In the genomic region with DNA sequence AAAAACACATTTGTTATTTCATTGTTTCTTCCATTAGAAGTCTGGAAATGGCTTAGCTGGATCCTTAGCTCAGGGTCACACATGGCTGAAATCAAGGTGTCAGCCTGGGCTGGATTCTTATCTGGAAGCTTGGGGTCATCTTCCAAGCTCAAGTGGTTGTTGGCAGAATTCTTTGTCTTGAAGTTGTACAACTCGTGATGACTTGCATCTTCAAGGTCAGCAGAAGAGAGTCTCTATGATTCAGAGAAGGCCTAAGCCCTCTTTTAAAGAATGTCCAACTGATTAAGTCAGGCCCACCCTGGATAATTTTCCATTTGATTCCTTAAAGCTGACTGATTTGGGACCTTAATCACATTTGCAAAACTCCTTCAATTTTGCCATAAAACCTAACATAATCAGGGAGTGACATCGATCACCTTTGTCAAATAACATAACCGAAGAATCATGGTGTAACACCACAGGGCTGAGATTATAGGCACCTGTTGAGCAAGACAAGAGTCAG, we compare ENCODE assay signal across 1 cellular context.
TF ChIP-seq lines count a peak whose summit lies in the region.

No MANE protein-coding gene starts in this region.

TF ChIP-seq in GM12878, 131 proteins besides CTCF, POLR2A, EP300 and RAD21:
- TF ChIP-seq EZH2 (IDR thresholded peaks at IDR 0.05; ENCODE audit: borderline replicate concordance, control insufficient read depth, low read depth, low read length) (no peak), MYB (IDR thresholded peaks at IDR 0.05; ENCODE audit: borderline replicate concordance, low read depth, low read length) (no peak), CBX3 (IDR thresholded peaks at IDR 0.05; ENCODE audit: borderline replicate concordance, low read depth) (no peak), HDGF (IDR thresholded peaks at IDR 0.05) (no peak), ASH2L (IDR thresholded peaks at IDR 0.05; ENCODE audit: borderline replicate concordance, low read depth) (no peak)
- TF ChIP-seq, protein P1, sequence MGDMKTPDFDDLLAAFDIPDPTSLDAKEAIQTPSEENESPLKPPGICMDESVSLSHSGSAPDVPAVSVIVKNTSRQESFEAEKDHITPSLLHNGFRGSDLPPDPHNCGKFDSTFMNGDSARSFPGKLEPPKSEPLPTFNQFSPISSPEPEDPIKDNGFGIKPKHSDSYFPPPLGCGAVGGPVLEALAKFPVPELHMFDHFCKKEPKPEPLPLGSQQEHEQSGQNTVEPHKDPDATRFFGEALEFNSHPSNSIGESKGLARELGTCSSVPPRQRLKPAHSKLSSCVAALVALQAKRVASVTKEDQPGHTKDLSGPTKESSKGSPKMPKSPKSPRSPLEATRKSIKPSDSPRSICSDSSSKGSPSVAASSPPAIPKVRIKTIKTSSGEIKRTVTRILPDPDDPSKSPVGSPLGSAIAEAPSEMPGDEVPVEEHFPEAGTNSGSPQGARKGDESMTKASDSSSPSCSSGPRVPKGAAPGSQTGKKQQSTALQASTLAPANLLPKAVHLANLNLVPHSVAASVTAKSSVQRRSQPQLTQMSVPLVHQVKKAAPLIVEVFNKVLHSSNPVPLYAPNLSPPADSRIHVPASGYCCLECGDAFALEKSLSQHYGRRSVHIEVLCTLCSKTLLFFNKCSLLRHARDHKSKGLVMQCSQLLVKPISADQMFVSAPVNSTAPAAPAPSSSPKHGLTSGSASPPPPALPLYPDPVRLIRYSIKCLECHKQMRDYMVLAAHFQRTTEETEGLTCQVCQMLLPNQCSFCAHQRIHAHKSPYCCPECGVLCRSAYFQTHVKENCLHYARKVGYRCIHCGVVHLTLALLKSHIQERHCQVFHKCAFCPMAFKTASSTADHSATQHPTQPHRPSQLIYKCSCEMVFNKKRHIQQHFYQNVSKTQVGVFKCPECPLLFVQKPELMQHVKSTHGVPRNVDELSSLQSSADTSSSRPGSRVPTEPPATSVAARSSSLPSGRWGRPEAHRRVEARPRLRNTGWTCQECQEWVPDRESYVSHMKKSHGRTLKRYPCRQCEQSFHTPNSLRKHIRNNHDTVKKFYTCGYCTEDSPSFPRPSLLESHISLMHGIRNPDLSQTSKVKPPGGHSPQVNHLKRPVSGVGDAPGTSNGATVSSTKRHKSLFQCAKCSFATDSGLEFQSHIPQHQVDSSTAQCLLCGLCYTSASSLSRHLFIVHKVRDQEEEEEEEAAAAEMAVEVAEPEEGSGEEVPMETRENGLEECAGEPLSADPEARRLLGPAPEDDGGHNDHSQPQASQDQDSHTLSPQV (IDR thresholded peaks at IDR 0.05), result no peak
- TF ChIP-seq, protein P2, sequence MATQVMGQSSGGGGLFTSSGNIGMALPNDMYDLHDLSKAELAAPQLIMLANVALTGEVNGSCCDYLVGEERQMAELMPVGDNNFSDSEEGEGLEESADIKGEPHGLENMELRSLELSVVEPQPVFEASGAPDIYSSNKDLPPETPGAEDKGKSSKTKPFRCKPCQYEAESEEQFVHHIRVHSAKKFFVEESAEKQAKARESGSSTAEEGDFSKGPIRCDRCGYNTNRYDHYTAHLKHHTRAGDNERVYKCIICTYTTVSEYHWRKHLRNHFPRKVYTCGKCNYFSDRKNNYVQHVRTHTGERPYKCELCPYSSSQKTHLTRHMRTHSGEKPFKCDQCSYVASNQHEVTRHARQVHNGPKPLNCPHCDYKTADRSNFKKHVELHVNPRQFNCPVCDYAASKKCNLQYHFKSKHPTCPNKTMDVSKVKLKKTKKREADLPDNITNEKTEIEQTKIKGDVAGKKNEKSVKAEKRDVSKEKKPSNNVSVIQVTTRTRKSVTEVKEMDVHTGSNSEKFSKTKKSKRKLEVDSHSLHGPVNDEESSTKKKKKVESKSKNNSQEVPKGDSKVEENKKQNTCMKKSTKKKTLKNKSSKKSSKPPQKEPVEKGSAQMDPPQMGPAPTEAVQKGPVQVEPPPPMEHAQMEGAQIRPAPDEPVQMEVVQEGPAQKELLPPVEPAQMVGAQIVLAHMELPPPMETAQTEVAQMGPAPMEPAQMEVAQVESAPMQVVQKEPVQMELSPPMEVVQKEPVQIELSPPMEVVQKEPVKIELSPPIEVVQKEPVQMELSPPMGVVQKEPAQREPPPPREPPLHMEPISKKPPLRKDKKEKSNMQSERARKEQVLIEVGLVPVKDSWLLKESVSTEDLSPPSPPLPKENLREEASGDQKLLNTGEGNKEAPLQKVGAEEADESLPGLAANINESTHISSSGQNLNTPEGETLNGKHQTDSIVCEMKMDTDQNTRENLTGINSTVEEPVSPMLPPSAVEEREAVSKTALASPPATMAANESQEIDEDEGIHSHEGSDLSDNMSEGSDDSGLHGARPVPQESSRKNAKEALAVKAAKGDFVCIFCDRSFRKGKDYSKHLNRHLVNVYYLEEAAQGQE (IDR thresholded peaks at IDR 0.05; ENCODE audit: low read depth, low read length), result no peak
- TF ChIP-seq, protein P3, sequence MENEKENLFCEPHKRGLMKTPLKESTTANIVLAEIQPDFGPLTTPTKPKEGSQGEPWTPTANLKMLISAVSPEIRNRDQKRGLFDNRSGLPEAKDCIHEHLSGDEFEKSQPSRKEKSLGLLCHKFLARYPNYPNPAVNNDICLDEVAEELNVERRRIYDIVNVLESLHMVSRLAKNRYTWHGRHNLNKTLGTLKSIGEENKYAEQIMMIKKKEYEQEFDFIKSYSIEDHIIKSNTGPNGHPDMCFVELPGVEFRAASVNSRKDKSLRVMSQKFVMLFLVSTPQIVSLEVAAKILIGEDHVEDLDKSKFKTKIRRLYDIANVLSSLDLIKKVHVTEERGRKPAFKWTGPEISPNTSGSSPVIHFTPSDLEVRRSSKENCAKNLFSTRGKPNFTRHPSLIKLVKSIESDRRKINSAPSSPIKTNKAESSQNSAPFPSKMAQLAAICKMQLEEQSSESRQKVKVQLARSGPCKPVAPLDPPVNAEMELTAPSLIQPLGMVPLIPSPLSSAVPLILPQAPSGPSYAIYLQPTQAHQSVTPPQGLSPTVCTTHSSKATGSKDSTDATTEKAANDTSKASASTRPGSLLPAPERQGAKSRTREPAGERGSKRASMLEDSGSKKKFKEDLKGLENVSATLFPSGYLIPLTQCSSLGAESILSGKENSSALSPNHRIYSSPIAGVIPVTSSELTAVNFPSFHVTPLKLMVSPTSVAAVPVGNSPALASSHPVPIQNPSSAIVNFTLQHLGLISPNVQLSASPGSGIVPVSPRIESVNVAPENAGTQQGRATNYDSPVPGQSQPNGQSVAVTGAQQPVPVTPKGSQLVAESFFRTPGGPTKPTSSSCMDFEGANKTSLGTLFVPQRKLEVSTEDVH (IDR thresholded peaks at IDR 0.05; ENCODE audit: low read depth, partially characterized antibody), result no peak
